ENCODE assay signal across 29 cellular contexts in genomic region chr3:82761858-82762257, GRCh38.
"Had no signal": no experiment of that assay in that cellular context is flagged by ENCODE, and none has a peak within 500 bp of the region (broad histone marks: within the 10 kb centered on the region; RNA-seq: fewer than 3 reads in every experiment).

No MANE protein-coding gene starts in this region.

- ATAC-seq: stimulated activated effector memory CD8-positive, alpha-beta T cell treated with anti-CD3 and anti-CD28 coated beads, Interleukin-12 subunit alpha, Interleukin-12 subunit beta, amount 100 ng/mL, for 72 hours; stimulated activated memory B cell treated with anti-CD40 and anti-IgM and Interleukin-4, amounts not matched to agents 10 μg/mL and 1 μg/mL and 100 μg/mL, for 72 hours; stimulated activated naive B cell treated with anti-CD40 and anti-IgM and Interleukin-4, amounts not matched to agents 10 μg/mL and 1 μg/mL and 100 μg/mL, for 72 hours; stimulated activated naive CD8-positive, alpha-beta T cell treated with anti-CD3 and anti-CD28 coated beads, Interleukin-15, amount 100 ng/mL, for 72 hours; stimulated activated naive CD8-positive, alpha-beta T cell treated with anti-CD3 and anti-CD28 coated beads, Interleukin-15, Interleukin-2, amounts not matched to agents 100 U/mL and 50 U/mL, for 24 hours; upper lobe of right lung had no signal

- H3K27ac Mint-ChIP-seq: stimulated activated effector memory CD8-positive, alpha-beta T cell treated with anti-CD3 and anti-CD28 coated beads, Interleukin-12 subunit alpha, Interleukin-12 subunit beta, amount 100 ng/mL, for 72 hours; stimulated activated memory B cell treated with anti-CD40 and anti-IgM and Interleukin-4, amounts not matched to agents 10 μg/mL and 1 μg/mL and 100 μg/mL, for 72 hours; stimulated activated naive B cell treated with anti-CD40 and anti-IgM and Interleukin-4, amounts not matched to agents 10 μg/mL and 1 μg/mL and 100 μg/mL, for 72 hours; stimulated activated naive CD8-positive, alpha-beta T cell treated with anti-CD3 and anti-CD28 coated beads, Interleukin-15, amount 100 ng/mL, for 72 hours; stimulated activated naive CD8-positive, alpha-beta T cell treated with anti-CD3 and anti-CD28 coated beads, Interleukin-15, Interleukin-2, amounts not matched to agents 100 ng/mL and 50 ng/mL, for 24 hours; type B pancreatic cell had no signal

- DNase-seq: stimulated activated CD4-positive, alpha-beta T cell treated with anti-CD3 and anti-CD28 coated beads, Interleukin-2, amount 100 ng/mL, for 48 hours; stimulated activated CD4-positive, alpha-beta T cell treated with anti-CD3 and anti-CD28 coated beads, Interleukin-4, amount 100 ng/mL, for 1 hour; stimulated activated CD4-positive, alpha-beta T cell treated with anti-CD3 and anti-CD28 coated beads, Interleukin-4, amount 100 ng/mL, for 24 hours; stimulated activated CD4-positive, alpha-beta T cell treated with anti-CD3 and anti-CD28 coated beads, Interleukin-4, amount 100 ng/mL, for 4 hours; stimulated activated CD8-positive, alpha-beta memory T cell treated with anti-CD3 and anti-CD28 coated beads, Interleukin-4, amount 100 ng/mL, for 48 hours; stimulated activated naive B cell treated with anti-CD40 and anti-IgM and Interleukin-4, amounts not matched to agents 10 μg/mL and 1 μg/mL and 100 μg/mL, for 72 hours; stimulated activated naive CD4-positive, alpha-beta T cell; stimulated activated naive CD4-positive, alpha-beta T cell treated with Interleukin-2 at 50 U/mL for 16 hours; stimulated activated naive CD8-positive, alpha-beta T cell treated with anti-CD3 and anti-CD28 coated beads, Interleukin-15, amount 100 ng/mL, for 72 hours; stimulated activated naive CD8-positive, alpha-beta T cell treated with anti-CD3 and anti-CD28 coated beads, Interleukin-15, Interleukin-2, amounts not matched to agents 100 U/mL and 50 U/mL, for 24 hours; stomach; substantia nigra; testis; thyroid gland; tibial artery; transverse colon; trophoblast cell; upper lobe of left lung; upper lobe of right lung; uterus had no signal

- H3K27me3 ChIP-seq: stomach, suprapubic skin, testis, thyroid gland, tibial artery, tibial nerve, transverse colon, upper lobe of left lung, upper lobe of right lung, uterus, vagina had no signal

- H3K27me3 Mint-ChIP-seq: stimulated activated memory B cell treated with anti-CD40 and anti-IgM and Interleukin-4, amounts not matched to agents 10 μg/mL and 1 μg/mL and 100 μg/mL, for 72 hours; stimulated activated naive B cell treated with anti-CD40 and anti-IgM and Interleukin-4, amounts not matched to agents 10 μg/mL and 1 μg/mL and 100 μg/mL, for 72 hours; stimulated activated naive CD8-positive, alpha-beta T cell treated with anti-CD3 and anti-CD28 coated beads, Interleukin-15, amount 100 ng/mL, for 72 hours; stimulated activated naive CD8-positive, alpha-beta T cell treated with anti-CD3 and anti-CD28 coated beads, Interleukin-15, Interleukin-2, amounts not matched to agents 100 ng/mL and 50 ng/mL, for 24 hours; type B pancreatic cell had no signal

- H3K9me3 Mint-ChIP-seq: stimulated activated memory B cell treated with anti-CD40 and anti-IgM and Interleukin-4, amounts not matched to agents 10 μg/mL and 1 μg/mL and 100 μg/mL, for 72 hours; stimulated activated naive CD8-positive, alpha-beta T cell treated with anti-CD3 and anti-CD28 coated beads, Interleukin-15, Interleukin-2, amounts not matched to agents 100 ng/mL and 50 ng/mL, for 24 hours; type B pancreatic cell had no signal

- H3K4me1 ChIP-seq: stomach, suprapubic skin, testis, thyroid gland, tibial artery, tibial nerve, transverse colon, upper lobe of left lung, upper lobe of right lung, uterus, vagina had no signal

- FAIRE-seq: urothelium cell line had no signal

- H3K9me3 ChIP-seq: testis, thoracic aorta, thyroid gland, tibial artery, tibial nerve, transverse colon, upper lobe of left lung, upper lobe of right lung, uterus, vagina had no signal

- H3K27ac ChIP-seq: stomach, suprapubic skin, testis, thoracic aorta, thyroid gland, tibial artery, tibial nerve, transverse colon, upper lobe of left lung, upper lobe of right lung, uterus, vagina had no signal

- H3K36me3 ChIP-seq: stomach, suprapubic skin, thoracic aorta, thyroid gland, tibial artery, tibial nerve, transverse colon, upper lobe of left lung, upper lobe of right lung, uterus, vagina had no signal

- H3K4me3 Mint-ChIP-seq: stimulated activated effector memory CD8-positive, alpha-beta T cell treated with anti-CD3 and anti-CD28 coated beads, Interleukin-12 subunit alpha, Interleukin-12 subunit beta, amount 100 ng/mL, for 72 hours; stimulated activated memory B cell treated with anti-CD40 and anti-IgM and Interleukin-4, amounts not matched to agents 10 μg/mL and 1 μg/mL and 100 μg/mL, for 72 hours; stimulated activated naive B cell treated with anti-CD40 and anti-IgM and Interleukin-4, amounts not matched to agents 10 μg/mL and 1 μg/mL and 100 μg/mL, for 72 hours; stimulated activated naive CD8-positive, alpha-beta T cell treated with anti-CD3 and anti-CD28 coated beads, Interleukin-15, amount 100 ng/mL, for 72 hours; stimulated activated naive CD8-positive, alpha-beta T cell treated with anti-CD3 and anti-CD28 coated beads, Interleukin-15, Interleukin-2, amounts not matched to agents 100 ng/mL and 50 ng/mL, for 24 hours; type B pancreatic cell had no signal

- H3K4me1 Mint-ChIP-seq: stimulated activated effector memory CD8-positive, alpha-beta T cell treated with anti-CD3 and anti-CD28 coated beads, Interleukin-12 subunit alpha, Interleukin-12 subunit beta, amount 100 ng/mL, for 72 hours; stimulated activated memory B cell treated with anti-CD40 and anti-IgM and Interleukin-4, amounts not matched to agents 10 μg/mL and 1 μg/mL and 100 μg/mL, for 72 hours; stimulated activated naive B cell treated with anti-CD40 and anti-IgM and Interleukin-4, amounts not matched to agents 10 μg/mL and 1 μg/mL and 100 μg/mL, for 72 hours; stimulated activated naive CD8-positive, alpha-beta T cell treated with anti-CD3 and anti-CD28 coated beads, Interleukin-15, amount 100 ng/mL, for 72 hours had no signal

- H3K4me3 ChIP-seq: stomach, suprapubic skin, testis, thoracic aorta, thyroid gland, tibial artery, tibial nerve, transverse colon, upper lobe of left lung, upper lobe of right lung, uterus, vagina had no signal

- H3K36me3 Mint-ChIP-seq: stimulated activated effector memory CD8-positive, alpha-beta T cell treated with anti-CD3 and anti-CD28 coated beads, Interleukin-12 subunit alpha, Interleukin-12 subunit beta, amount 100 ng/mL, for 72 hours; stimulated activated memory B cell treated with anti-CD40 and anti-IgM and Interleukin-4, amounts not matched to agents 10 μg/mL and 1 μg/mL and 100 μg/mL, for 72 hours; stimulated activated naive B cell treated with anti-CD40 and anti-IgM and Interleukin-4, amounts not matched to agents 10 μg/mL and 1 μg/mL and 100 μg/mL, for 72 hours; type B pancreatic cell had no signal
